In genomic region chr5:151115272-151115905, GRCh38 we compare ENCODE assay signal across 8 cellular contexts. TPM values are rescaled to one million over a fixed set of nuclear protein-coding genes. Genes with fewer than 3 reads are reported as not detected.
DNase-seq lines count a peak whose midpoint lies in the region; ATAC-seq and TF ChIP-seq lines count a peak whose summit lies in the region.

No MANE protein-coding gene starts in this region.

- in situ Hi-C loops in IMR-90 (cut with MboI; ENCODE audit: low sequenced_read_pairs) (loop anchor here (5.0 kb wide), 1 partner anchor 63 kb away; no protein-coding TSS in a partner anchor), SK-MEL-5 (cut with HindIII; ENCODE audit: low pct_unique_long_range_greater_than_20kb, low sequenced_read_pairs) (no loop called here)

- no peak overlapping the region for H3K4ac ChIP-seq in IMR-90 (ENCODE audit: low read depth, low read length)

- H3K9ac ChIP-seq in IMR-90 (ENCODE audit: low read depth, low read length), result no peak overlapping the region

- peak; percentile 80 for TF ChIP-seq CTCF in IMR-90 (conservative IDR thresholded peaks at IDR 0.05; ENCODE audit: low read depth, low read length)
- peak; percentile 76 to 95 (median 86) for TF ChIP-seq CTCF in ovary (IDR thresholded peaks at IDR 0.05)
- peak; percentile 91 to 95 (median 94) for TF ChIP-seq CTCF in tibial nerve (IDR thresholded peaks at IDR 0.05)

- H3K9me1 ChIP-seq in IMR-90 (ENCODE audit: insufficient read depth, low read length), result no peaks in the 10 kb centered on the region

- H2BK120ac ChIP-seq in IMR-90 (ENCODE audit: low read depth, low read length), result no peak overlapping the region

- WGBS in IMR-90 (ENCODE audit: extremely low coverage in 2 of 2, insufficient read length in 1 of 2), 2 experiments, result no CpG with 5 or more reads among the region's 7 CpGs
- WGBS in ovary, 3 donors, result 4 to 6% (median 5%) methylated on average over 7 of the region's 7 CpGs
- WGBS in tibial nerve, 2 donors, result 3% methylated on average over 7 of the region's 7 CpGs

- peaks cover 59% of the 10 kb centered on the region for H3K36me3 ChIP-seq in IMR-90 (ENCODE audit: control insufficient read depth, insufficient read depth, low read length)
- no peaks in the 10 kb centered on the region for H3K36me3 ChIP-seq in ovary
- peaks cover 0 to 85% (median 9%) of the 10 kb centered on the region in 3 donors for H3K36me3 ChIP-seq in tibial nerve

- H3K4me2 ChIP-seq in IMR-90 (ENCODE audit: low read depth, low read length), result no peak overlapping the region

- H3K18ac ChIP-seq in IMR-90 (ENCODE audit: low read depth, low read length), result no peak overlapping the region

- H3K9me3 ChIP-seq in IMR-90 (ENCODE audit: control insufficient read depth, insufficient read depth, low read length) (no peaks in the 10 kb centered on the region), ovary (no peaks in the 10 kb centered on the region), tibial nerve (no peaks in the 10 kb centered on the region)

- no peak overlapping the region for H2BK15ac ChIP-seq in IMR-90 (ENCODE audit: low read depth, low read length)

- TF ChIP-seq RAD21 in IMR-90 (IDR thresholded peaks at IDR 0.05; ENCODE audit: low read length), result peak; percentile 89

- intact Hi-C loops in IMR-90 (cut with micrococcal nuclease) (loop anchor here (1.0 kb wide), 2 partner anchors 64 to 113 kb away; no protein-coding TSS in a partner anchor), ovary (cut with DNase I) (loop anchor here (5.0 kb wide), 2 partner anchors 63 to 113 kb away; no protein-coding TSS in a partner anchor)

- H2BK5ac ChIP-seq in IMR-90 (ENCODE audit: low read depth, low read length, poor library complexity, severe bottlenecking), result no peak overlapping the region

- no peak overlapping the region for H2BK20ac ChIP-seq in IMR-90 (ENCODE audit: low read depth, low read length)

- H2AK9ac ChIP-seq in IMR-90 (replicated peaks; ENCODE audit: low read depth, low read length, poor library complexity), result peak overlapping the region; percentile 37

- CTCF ChIA-PET in IMR-90 (lab: Yijun Ruan, JAX), result interaction anchor here (0.6 to 4.1 kb wide), 25 partner anchors 11 to 1201 kb away, joined by 3 to 61 read pairs (median 4); partner anchors contain the start of gene ANXA6

- H4K91ac ChIP-seq in IMR-90 (ENCODE audit: insufficient read depth, low read depth, low read length), result no peak overlapping the region

- H2AFZ ChIP-seq in IMR-90 (replicated peaks; ENCODE audit: low read length, poor library complexity), result peak overlapping the region; percentile 34

- H3K79me1 ChIP-seq in IMR-90 (ENCODE audit: low read depth in 1 of 2, low read length in 2 of 2), result peaks cover 7 to 30% of the 10 kb centered on the region in 2 experiments; a peak in 3 of 4 replicates

- peak; percentile 2 for DNase-seq in NCI-H2171 treated with DMSO at 0.1 percent for 48 hours (lab: John Stamatoyannopoulos, UW)
- no peak for DNase-seq in NCI-H2171 (lab: John Stamatoyannopoulos, UW)
- peak; percentile 56 for DNase-seq in IMR-90
- peak; percentile 65 for DNase-seq in SK-MEL-5 (ENCODE audit: low read depth, low spot score)
- DNase-seq in activated gamma-delta T cell treated with Interleukin-2 at 50 U/mL for 16 hours, result peak; percentile 73
- peak; percentile 79 for DNase-seq in germinal center (ENCODE audit: low spot score)
- DNase-seq in ovary, result peak; percentile 65 to 86 (median 83)
- peak; percentile 64 to 90 for DNase-seq in tibial nerve (ENCODE audit: low spot score in 2 of 2)

- H3K27me3 ChIP-seq in IMR-90 (ENCODE audit: control insufficient read depth, insufficient read depth, low read length), result no peaks in the 10 kb centered on the region
- no peaks in the 10 kb centered on the region for H3K27me3 ChIP-seq in ovary
- no peaks in the 10 kb centered on the region for H3K27me3 ChIP-seq in tibial nerve

- no peak overlapping the region for H3K14ac ChIP-seq in IMR-90 (replicated peaks; ENCODE audit: low read depth, low read length)

- TF ChIP-seq EP300 in ovary (IDR thresholded peaks at IDR 0.05) (no peak), tibial nerve (IDR thresholded peaks at IDR 0.05) (peak in 1 of 2 donors; percentile 50)

- H3K23ac ChIP-seq in IMR-90 (ENCODE audit: low read depth, low read length), result no peak overlapping the region

- H3K27ac ChIP-seq in IMR-90 (ENCODE audit: insufficient read depth, low read length) (no peak overlapping the region), ovary (no peak overlapping the region), tibial nerve (peak overlapping the region in 1 of 4 donors; percentile 10)

- BruUV-seq in IMR-90 (replicated peaks; lab: Mats Ljungman, UMichigan), result no TSS peak

- H3K4me3 ChIP-seq in IMR-90 (ENCODE audit: insufficient read depth, low read depth, low read length) (no peak overlapping the region), ovary (no peak overlapping the region), tibial nerve (no peak overlapping the region)

- H4K5ac ChIP-seq in IMR-90 (ENCODE audit: low read depth, low read length), result no peak overlapping the region

- ATAC-seq in IMR-90 (ENCODE audit: low read depth), result peak; percentile 86

- no peaks in the 10 kb centered on the region for H3K4me1 ChIP-seq in IMR-90 (ENCODE audit: control insufficient read depth, insufficient read depth, low read length)
- H3K4me1 ChIP-seq in ovary (ENCODE audit: insufficient read depth), result no peaks in the 10 kb centered on the region
- peaks cover 0 to 9% (median 0%) of the 10 kb centered on the region in 4 donors for H3K4me1 ChIP-seq in tibial nerve

- dilution Hi-C loops in IMR-90 (cut with HindIII; ENCODE audit: low sequenced_read_pairs, unreplicated experiment), result no loop called here

- TF ChIP-seq POLR2A in IMR-90 (IDR thresholded peaks at IDR 0.05; ENCODE audit: low read depth, low read length) (no peak), ovary (IDR thresholded peaks at IDR 0.05) (peak; percentile 23), tibial nerve (IDR thresholded peaks at IDR 0.05) (no peak)

- H4K20me1 ChIP-seq in IMR-90 (ENCODE audit: insufficient read depth, low read length), result peaks cover 23% of the 10 kb centered on the region

- H3K56ac ChIP-seq in IMR-90 (ENCODE audit: extremely low read depth, insufficient read depth, low read length), result no peak overlapping the region

- POLR2A ChIA-PET in IMR-90 (lab: Charles Lee; ENCODE audit: unreplicated experiment), result no interaction called here

- H2AK5ac ChIP-seq in IMR-90 (ENCODE audit: low read depth, low read length), result no peak overlapping the region

- no peak overlapping the region for H4K8ac ChIP-seq in IMR-90 (ENCODE audit: low read depth in 2 of 2, low read length in 2 of 2)

TF ChIP-seq in IMR-90, 13 proteins besides CTCF, POLR2A, EP300 and RAD21:
- no peak for TF ChIP-seq ELK1 (IDR thresholded peaks at IDR 0.05; ENCODE audit: borderline replicate concordance, low read depth, low read length)
- TF ChIP-seq MAZ (IDR thresholded peaks at IDR 0.05; ENCODE audit: borderline replicate concordance, low read depth, low read length), result no peak
- no peak for TF ChIP-seq FOS (IDR thresholded peaks at IDR 0.05; ENCODE audit: low read depth, low read length)
- peak; percentile 91 for TF ChIP-seq SMC3 (IDR thresholded peaks at IDR 0.05; ENCODE audit: low read depth, low read length)
- no peak for TF ChIP-seq CHD1 (IDR thresholded peaks at IDR 0.05; ENCODE audit: low read depth, low read length)
- no peak for TF ChIP-seq RCOR1 (IDR thresholded peaks at IDR 0.05; ENCODE audit: insufficient replicate concordance, low read length)

RNA-seq across cellular contexts. Expression of gene TNIP1, which starts 34.6 kb away (rescaled TPM):
- total RNA-seq in IMR-90 (2012; rRNA removed), result 88.0 and 92.8 TPM in 2 replicates
- polyA plus RNA-seq in IMR-90 (2012; rRNA removed), result 63.8 and 67.1 TPM in 2 replicates
- 62.2 and 66.5 TPM in 2 replicates for polyA plus RNA-seq in IMR-90 (2012; cell fraction: cytosol; rRNA removed)
- polyA plus RNA-seq in IMR-90 (2012; cell fraction: nucleus; rRNA removed; ENCODE audit: low replicate concordance), result 59.0 and 59.6 TPM in 2 replicates
- 40.4 and 43.9 TPM in 2 replicates for total RNA-seq in SK-MEL-5 (2014; rRNA removed; shearing (Covaris generic))
- polyA plus RNA-seq in SK-MEL-5 (2015; cell fraction: cytosol; rRNA removed), result 35.5 and 41.1 TPM in 2 replicates
- polyA plus RNA-seq in SK-MEL-5 (2015; cell fraction: nucleus; rRNA removed), result 19.3 and 20.4 TPM in 2 replicates
- total RNA-seq in ovary, result 10 to 100 TPM; 39.4 to 89.7 (median 69.9) TPM
- 10 to 100 TPM; 51.0 to 57.6 TPM for polyA plus RNA-seq in ovary
- total RNA-seq in tibial nerve, result 100 to 1,000 TPM in 1 of 4 donors, 10 to 100 TPM in 3; 91.2 to 108 (median 94.3) TPM

RNA-seq across cellular contexts. Expression of gene ANXA6, which starts 42.2 kb away (rescaled TPM):
- total RNA-seq in IMR-90 (2012; rRNA removed) (610 and 633 TPM in 2 replicates), ovary (100 to 1,000 TPM; 117 to 346 (median 225) TPM), tibial nerve (100 to 1,000 TPM; 168 to 282 (median 181) TPM)
- polyA plus RNA-seq in IMR-90 (2012; rRNA removed) (346 and 355 TPM in 2 replicates), ovary (100 to 1,000 TPM; 183 to 541 TPM)
- 237 and 242 TPM in 2 replicates for polyA plus RNA-seq in IMR-90 (2012; cell fraction: cytosol; rRNA removed)
- polyA plus RNA-seq in IMR-90 (2012; cell fraction: nucleus; rRNA removed; ENCODE audit: low replicate concordance), result 152 and 159 TPM in 2 replicates
- 79.9 and 88.4 TPM in 2 replicates for total RNA-seq in SK-MEL-5 (2014; rRNA removed; shearing (Covaris generic))
- polyA plus RNA-seq in SK-MEL-5 (2015; cell fraction: cytosol; rRNA removed), result 44.1 and 58.3 TPM in 2 replicates
- 19.1 and 35.7 TPM in 2 replicates for polyA plus RNA-seq in SK-MEL-5 (2015; cell fraction: nucleus; rRNA removed)
